28 cellular contexts compared by ENCODE assay signal in genomic region chr9:8736805-8737204, GRCh38.
"Had no signal": no experiment of that assay in that cellular context is flagged by ENCODE, and none has a peak within 500 bp of the region (broad histone marks: within the 10 kb centered on the region; RNA-seq: fewer than 3 reads in every experiment).

No MANE protein-coding gene starts in this region.

- H3K27ac ChIP-seq: adrenal gland, body of pancreas, cardiac muscle cell, esophagus muscularis mucosa, foreskin keratinocyte, heart right ventricle, skin epidermis, testis, uterus had no signal

- H3K36me3 Mint-ChIP-seq: activated CD4-positive, alpha-beta memory T cell treated with anti-CD3 and anti-CD28 coated beads for 36 hours; activated naive CD8-positive, alpha-beta T cell treated with anti-CD3 and anti-CD28 coated beads for 36 hours; natural killer cell had no signal

- H3K4me3 Mint-ChIP-seq: activated CD4-positive, alpha-beta memory T cell treated with anti-CD3 and anti-CD28 coated beads for 36 hours; activated CD4-positive, alpha-beta T cell treated with anti-CD3 and anti-CD28 coated beads, Interleukin-2, amount 10 ng/mL, durations not matched to agents 24 days and 14 days; activated naive CD4-positive, alpha-beta T cell treated with anti-CD3 and anti-CD28 coated beads for 36 hours; activated naive CD8-positive, alpha-beta T cell treated with anti-CD3 and anti-CD28 coated beads for 36 hours; activated T-helper 1 cell treated with anti-CD3 and anti-CD28 coated beads, Interleukin-12 subunit alpha, Interleukin-12 subunit beta, Interleukin-2, Interleukin-4 antibody, amounts not matched to agents 30 ng/mL and 10 ng/mL and 1 ng/mL, durations not matched to agents 14 hours and 24 hours and 36 hours; natural killer cell; type B pancreatic cell had no signal

- H3K4me3 ChIP-seq: adrenal gland, body of pancreas, cardiac muscle cell, esophagus muscularis mucosa, heart right ventricle, skin epidermis, testis, uterus had no signal

- DNase-seq: activated CD4-positive, alpha-beta memory T cell treated with anti-CD3 and anti-CD28 coated beads for 36 hours; activated CD4-positive, alpha-beta T cell treated with anti-CD3 and anti-CD28 coated beads, Interleukin-2, amount 10 ng/mL, durations not matched to agents 24 days and 14 days; activated CD4-positive, CD25-positive, alpha-beta regulatory T cell treated with anti-CD3 and anti-CD28 coated beads, Interleukin-2, amount 50 U/mL, for 72 hours; activated CD8-positive, alpha-beta memory T cell treated with anti-CD3 and anti-CD28 coated beads, Interleukin-2, amount 50 U/mL, for 4 hours; activated effector memory CD4-positive, alpha-beta T cell treated with anti-CD3 and anti-CD28 coated beads, Interleukin-2, amount 50 U/mL, for 16 hours; activated naive CD4-positive, alpha-beta T cell treated with anti-CD3 and anti-CD28 coated beads for 36 hours; activated naive CD8-positive, alpha-beta T cell treated with anti-CD3 and anti-CD28 coated beads for 36 hours; activated T-cell treated with anti-CD3 and anti-CD28 coated beads, Interleukin-2, amount 50 U/mL, for 1 hour; adrenal gland; aorta; body of pancreas; foreskin keratinocyte; heart right ventricle; mammary epithelial cell; natural killer cell; stimulated activated CD4-positive, alpha-beta T cell treated with anti-CD3 and anti-CD28 coated beads, Interleukin-12 subunit alpha, Interleukin-12 subunit beta, amount 100 ng/mL, for 4 hours; stimulated activated CD4-positive, alpha-beta T cell treated with anti-CD3 and anti-CD28 coated beads, Interleukin-4, amount 100 ng/mL, for 1 hour; stimulated activated naive CD8-positive, alpha-beta T cell treated with anti-CD3 and anti-CD28 coated beads, Interleukin-15, Interleukin-2, amounts not matched to agents 100 U/mL and 50 U/mL, for 24 hours; T-helper 2 cell; testis; uterus had no signal

- H3K4me1 ChIP-seq: adrenal gland, foreskin keratinocyte, uterus had no signal

- H3K27me3 Mint-ChIP-seq: activated CD4-positive, alpha-beta memory T cell treated with anti-CD3 and anti-CD28 coated beads for 36 hours; activated CD4-positive, alpha-beta T cell treated with anti-CD3 and anti-CD28 coated beads, Interleukin-2, amount 10 ng/mL, durations not matched to agents 24 days and 14 days; progenitor cell of endocrine pancreas; type B pancreatic cell had no signal

- FAIRE-seq: islet of Langerhans had no signal

- H3K9me3 Mint-ChIP-seq: activated CD4-positive, alpha-beta memory T cell treated with anti-CD3 and anti-CD28 coated beads for 36 hours; activated CD4-positive, alpha-beta T cell treated with anti-CD3 and anti-CD28 coated beads, Interleukin-2, amount 10 ng/mL, durations not matched to agents 24 days and 14 days; activated naive CD4-positive, alpha-beta T cell treated with anti-CD3 and anti-CD28 coated beads for 36 hours; activated naive CD8-positive, alpha-beta T cell treated with anti-CD3 and anti-CD28 coated beads for 36 hours; activated T-helper 1 cell treated with anti-CD3 and anti-CD28 coated beads, Interleukin-12 subunit alpha, Interleukin-12 subunit beta, Interleukin-2, Interleukin-4 antibody, amounts not matched to agents 30 ng/mL and 10 ng/mL and 1 ng/mL, durations not matched to agents 14 hours and 24 hours and 36 hours; natural killer cell had no signal

- H3K9me3 ChIP-seq: adrenal gland, body of pancreas, esophagus muscularis mucosa, heart right ventricle, testis, uterus had no signal

- H3K36me3 ChIP-seq: adrenal gland, cardiac muscle cell, esophagus muscularis mucosa, heart right ventricle, uterus had no signal

- H3K27ac Mint-ChIP-seq: activated CD4-positive, alpha-beta memory T cell treated with anti-CD3 and anti-CD28 coated beads for 36 hours; activated CD4-positive, alpha-beta T cell treated with anti-CD3 and anti-CD28 coated beads, Interleukin-2, amount 10 ng/mL, durations not matched to agents 24 days and 14 days; activated naive CD4-positive, alpha-beta T cell treated with anti-CD3 and anti-CD28 coated beads for 36 hours; activated naive CD8-positive, alpha-beta T cell treated with anti-CD3 and anti-CD28 coated beads for 36 hours; activated T-helper 1 cell treated with anti-CD3 and anti-CD28 coated beads, Interleukin-12 subunit alpha, Interleukin-12 subunit beta, Interleukin-2, Interleukin-4 antibody, amounts not matched to agents 30 ng/mL and 10 ng/mL and 1 ng/mL, durations not matched to agents 14 hours and 24 hours and 36 hours; natural killer cell; progenitor cell of endocrine pancreas; type B pancreatic cell had no signal

- H3K27me3 ChIP-seq: adrenal gland, body of pancreas, cardiac muscle cell, esophagus muscularis mucosa, heart right ventricle, testis, uterus had no signal

- H3K4me1 Mint-ChIP-seq: activated CD4-positive, alpha-beta T cell treated with anti-CD3 and anti-CD28 coated beads, Interleukin-2, amount 10 ng/mL, durations not matched to agents 24 days and 14 days; activated naive CD8-positive, alpha-beta T cell treated with anti-CD3 and anti-CD28 coated beads for 36 hours; natural killer cell had no signal
